19 cellular contexts compared by ENCODE assay signal in genomic region chr2:186309901-186310300, GRCh38.
DNase-seq lines count a peak whose midpoint lies in the region; ATAC-seq and TF ChIP-seq lines count a peak whose summit lies in the region.
"Had no signal": no experiment of that assay in that cellular context is flagged by ENCODE, and none has a peak within 500 bp of the region (broad histone marks: within the 10 kb centered on the region; RNA-seq: fewer than 3 reads in every experiment).

No MANE protein-coding gene starts in this region.

- H3K27me3 ChIP-seq in gastrocnemius medialis = no peaks in the 10 kb centered on the region

- H3K27ac ChIP-seq in gastrocnemius medialis = no peak overlapping the region
- H3K27ac ChIP-seq: HL-60, thoracic aorta had no signal

- no peak overlapping the region for H3K4me3 Mint-ChIP-seq in HFFc6
- H3K4me3 Mint-ChIP-seq in activated T-helper 1 cell treated with anti-CD3 and anti-CD28 coated beads, Interleukin-12 subunit alpha, Interleukin-12 subunit beta, Interleukin-2, Interleukin-4 antibody, amounts not matched to agents 30 ng/mL and 10 ng/mL and 1 ng/mL, durations not matched to agents 14 hours and 24 hours and 36 hours = no peak overlapping the region
- H3K4me3 Mint-ChIP-seq: activated naive CD4-positive, alpha-beta T cell treated with anti-CD3 and anti-CD28 coated beads, Interleukin-2, amount 10 ng/mL, durations not matched to agents 7 days and 5 days; B cell had no signal

- H3K9me3 ChIP-seq in gastrocnemius medialis = no peaks in the 10 kb centered on the region

- in situ Hi-C loops in SK-MEL-5 (cut with HindIII; ENCODE audit: low pct_unique_long_range_greater_than_20kb, low sequenced_read_pairs) (no loop called here), gastrocnemius medialis (cut with MboI; ENCODE audit: low sequenced_read_pairs in 4 of 4) (no loop called here)

- no peaks in the 10 kb centered on the region for H3K4me1 ChIP-seq in gastrocnemius medialis

- H3K4me1 Mint-ChIP-seq in HFFc6 (ENCODE audit: low read depth) = no peaks in the 10 kb centered on the region
- H3K4me1 Mint-ChIP-seq in activated T-helper 1 cell treated with anti-CD3 and anti-CD28 coated beads, Interleukin-12 subunit alpha, Interleukin-12 subunit beta, Interleukin-2, Interleukin-4 antibody, amounts not matched to agents 30 ng/mL and 10 ng/mL and 1 ng/mL, durations not matched to agents 14 hours and 24 hours and 36 hours (ENCODE audit: low read depth) = no peaks in the 10 kb centered on the region
- H3K4me1 Mint-ChIP-seq: activated naive CD4-positive, alpha-beta T cell treated with anti-CD3 and anti-CD28 coated beads, Interleukin-2, amount 10 ng/mL, durations not matched to agents 7 days and 5 days; B cell had no signal

- ATAC-seq in gastrocnemius medialis = no peak

- no peaks in the 10 kb centered on the region for H3K36me3 ChIP-seq in gastrocnemius medialis
- H3K36me3 ChIP-seq: thoracic aorta had no signal

- DNase-seq in DMS 273 treated with DMSO at 0.1 percent for 48 hours (lab: John Stamatoyannopoulos, UW) = peak; percentile 3
- peak; percentile 8 for DNase-seq in SK-MEL-5 (ENCODE audit: low read depth, low spot score)
- DNase-seq in fibroblast of gingiva (ENCODE audit: low read depth) = peak; percentile 53
- DNase-seq in myocyte (ENCODE audit: low read depth) = peak; percentile 71
- no peak for DNase-seq in HFFc6
- DNase-seq in gastrocnemius medialis = no peak
- DNase-seq in NCI-H1417 (lab: John Stamatoyannopoulos, UW) = no peak
- DNase-seq in activated T-helper 1 cell treated with anti-CD3 and anti-CD28 coated beads, Interleukin-12 subunit alpha, Interleukin-12 subunit beta, Interleukin-2, Interleukin-4 antibody, amounts not matched to agents 30 ng/mL and 10 ng/mL and 1 ng/mL, durations not matched to agents 14 hours and 24 hours and 36 hours (ENCODE audit: low spot score) = no peak
- DNase-seq: activated CD4-positive, alpha-beta T cell treated with anti-CD3 and anti-CD28 coated beads for 4 hours; activated naive CD4-positive, alpha-beta T cell treated with anti-CD3 and anti-CD28 coated beads, Interleukin-2, amount 10 ng/mL, durations not matched to agents 7 days and 5 days; GDM1; NCI-H146; NCI-H226; SHP77 treated with DMSO at 0.1 percent for 48 hours; stimulated activated CD4-positive, alpha-beta T cell treated with anti-CD3 and anti-CD28 coated beads, Interleukin-4, amount 100 ng/mL, for 24 hours; T1000 had no signal

- TF ChIP-seq CTCF in HFFc6 (IDR thresholded peaks at IDR 0.05) (no peak), gastrocnemius medialis (IDR thresholded peaks at IDR 0.05 in 4 of 5, conservative IDR thresholded peaks at IDR 0.05 in 1 of 5) (no peak)

- no peak overlapping the region for H3K27ac Mint-ChIP-seq in HFFc6
- H3K27ac Mint-ChIP-seq in activated T-helper 1 cell treated with anti-CD3 and anti-CD28 coated beads, Interleukin-12 subunit alpha, Interleukin-12 subunit beta, Interleukin-2, Interleukin-4 antibody, amounts not matched to agents 30 ng/mL and 10 ng/mL and 1 ng/mL, durations not matched to agents 14 hours and 24 hours and 36 hours = no peak overlapping the region
- H3K27ac Mint-ChIP-seq: activated naive CD4-positive, alpha-beta T cell treated with anti-CD3 and anti-CD28 coated beads, Interleukin-2, amount 10 ng/mL, durations not matched to agents 7 days and 5 days; B cell had no signal

- intact Hi-C loops in gastrocnemius medialis (cut with DNase I; ENCODE audit: low total_unique reads) = no loop called here
- intact Hi-C loops in activated T-helper 1 cell treated with anti-CD3 and anti-CD28 coated beads, Interleukin-12 subunit alpha, Interleukin-12 subunit beta, Interleukin-2, Interleukin-4 antibody, amounts not matched to agents 30 ng/mL and 10 ng/mL and 1 ng/mL, durations not matched to agents 14 hours and 24 hours and 36 hours (cut with micrococcal nuclease) = no loop called here

- H3K4me3 ChIP-seq in gastrocnemius medialis = no peak overlapping the region
- H3K4me3 ChIP-seq: thoracic aorta had no signal

- peaks cover 24% of the 10 kb centered on the region for H3K9me3 Mint-ChIP-seq in HFFc6
- peaks cover 19% of the 10 kb centered on the region for H3K9me3 Mint-ChIP-seq in activated T-helper 1 cell treated with anti-CD3 and anti-CD28 coated beads, Interleukin-12 subunit alpha, Interleukin-12 subunit beta, Interleukin-2, Interleukin-4 antibody, amounts not matched to agents 30 ng/mL and 10 ng/mL and 1 ng/mL, durations not matched to agents 14 hours and 24 hours and 36 hours

- TF ChIP-seq POLR2A in gastrocnemius medialis (IDR thresholded peaks at IDR 0.05) = no peak

- H3K36me3 Mint-ChIP-seq in HFFc6 (ENCODE audit: low read depth) = peaks cover 6% of the 10 kb centered on the region; the same call in 1 of the 2 replicates
- no peaks in the 10 kb centered on the region for H3K36me3 Mint-ChIP-seq in activated T-helper 1 cell treated with anti-CD3 and anti-CD28 coated beads, Interleukin-12 subunit alpha, Interleukin-12 subunit beta, Interleukin-2, Interleukin-4 antibody, amounts not matched to agents 30 ng/mL and 10 ng/mL and 1 ng/mL, durations not matched to agents 14 hours and 24 hours and 36 hours (ENCODE audit: low read depth)
- H3K36me3 Mint-ChIP-seq: activated naive CD4-positive, alpha-beta T cell treated with anti-CD3 and anti-CD28 coated beads, Interleukin-2, amount 10 ng/mL, durations not matched to agents 7 days and 5 days had no signal

- H3K27me3 Mint-ChIP-seq in HFFc6 (ENCODE audit: insufficient read depth) = no peaks in the 10 kb centered on the region; the same call in 1 of the 2 replicates
- H3K27me3 Mint-ChIP-seq in activated T-helper 1 cell treated with anti-CD3 and anti-CD28 coated beads, Interleukin-12 subunit alpha, Interleukin-12 subunit beta, Interleukin-2, Interleukin-4 antibody, amounts not matched to agents 30 ng/mL and 10 ng/mL and 1 ng/mL, durations not matched to agents 14 hours and 24 hours and 36 hours (ENCODE audit: insufficient read depth) = no peaks in the 10 kb centered on the region
- H3K27me3 Mint-ChIP-seq: activated naive CD4-positive, alpha-beta T cell treated with anti-CD3 and anti-CD28 coated beads, Interleukin-2, amount 10 ng/mL, durations not matched to agents 7 days and 5 days; B cell had no signal

Comparison
In these comparisons a context has a peak if more than half of its experiments do, and no peak if none do; other contexts are left out.
1. DNase-seq: peak in DMS 273 treated with DMSO at 0.1 percent for 48 hours (single experiment), SK-MEL-5 (single experiment), fibroblast of gingiva (single experiment) and myocyte (single experiment); none in HFFc6 (single experiment), gastrocnemius medialis (0 of 2), NCI-H1417 (0 of 3) and activated T-helper 1 cell treated with anti-CD3 and anti-CD28 coated beads, Interleukin-12 subunit alpha, Interleukin-12 subunit beta, Interleukin-2, Interleukin-4 antibody, amounts not matched to agents 30 ng/mL and 10 ng/mL and 1 ng/mL, durations not matched to agents 14 hours and 24 hours and 36 hours (single experiment).